ENCODE assay signal across 9 cellular contexts in the genomic region with DNA sequence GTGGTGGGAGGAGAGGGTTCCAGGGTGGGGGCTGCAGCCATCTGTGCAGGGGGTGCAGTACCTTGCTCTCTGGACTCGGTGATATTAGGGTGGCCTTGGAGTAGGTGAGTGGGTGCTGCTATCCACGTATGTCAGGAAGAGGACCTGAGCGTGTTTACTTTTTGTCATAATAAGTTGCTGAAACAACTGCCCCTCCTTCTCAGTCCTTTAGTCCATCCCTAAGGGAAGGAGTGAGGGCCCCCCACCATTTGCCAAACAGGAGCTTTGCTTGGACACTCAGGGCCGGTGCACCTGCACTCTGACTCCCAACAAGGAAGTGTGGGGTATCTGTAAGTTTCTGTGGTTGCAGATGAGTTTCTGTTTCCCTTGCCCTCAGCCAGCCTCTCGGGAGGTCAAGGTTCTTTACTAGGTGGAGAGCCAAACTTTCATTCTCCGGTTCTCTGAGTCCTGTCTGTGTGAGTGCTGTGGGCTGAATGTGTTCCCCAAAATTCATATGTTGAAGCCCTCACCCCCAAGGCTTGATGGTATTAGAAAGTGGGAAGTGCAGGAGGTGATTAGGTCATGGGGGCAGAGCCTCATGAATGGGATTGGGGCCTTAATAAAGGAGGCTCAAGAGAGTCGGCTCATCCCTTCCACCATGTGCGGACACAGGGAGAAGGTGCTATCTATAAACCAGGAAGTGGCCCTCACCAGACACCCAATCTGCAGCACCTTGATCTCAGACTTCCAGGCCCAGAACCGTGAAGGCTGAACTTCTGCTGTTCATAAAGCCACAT. TPM values are rescaled to one million over a fixed set of nuclear protein-coding genes. Genes with fewer than 3 reads are reported as not detected.
DNase-seq lines count a peak whose midpoint lies in the region; ATAC-seq, FAIRE-seq and TF ChIP-seq lines count a peak whose summit lies in the region.
"Had no signal": no experiment of that assay in that cellular context is flagged by ENCODE, and none has a peak within 500 bp of the region (broad histone marks: within the 10 kb centered on the region; RNA-seq: fewer than 3 reads in every experiment).

No MANE protein-coding gene starts in this region.

- H3K79me2 ChIP-seq in HepG2 (ENCODE audit: insufficient read depth, low read length): no peaks in the 10 kb centered on the region

- peaks cover 3 to 15% of the 10 kb centered on the region in 2 experiments; a peak in 3 of 5 replicates for H3K27me3 ChIP-seq in HepG2 (ENCODE audit: control insufficient read depth in 1 of 2, insufficient read depth in 2 of 2, low read length in 2 of 2)

- H3K27ac ChIP-seq in HepG2 (ENCODE audit: extremely low read length, insufficient read depth, low read length): no peak overlapping the region
- H3K27ac ChIP-seq: epithelial cell of prostate had no signal

- no peak for TF ChIP-seq POLR2A in HepG2 (IDR thresholded peaks at IDR 0.05; ENCODE audit: insufficient read depth in 1 of 2, low read depth in 2 of 2, low read length in 2 of 2)

- TF ChIP-seq CTCF in HepG2 (CRISPR knock-in tag; IDR thresholded peaks at IDR 0.05) (no peak), HFFc6 (IDR thresholded peaks at IDR 0.05) (no peak)

- ATAC-seq in GM18867 (IDR thresholded peaks at IDR 0.05; ENCODE audit: unreplicated experiment) (peak; percentile 99), GM21619 (IDR thresholded peaks at IDR 0.05; ENCODE audit: unreplicated experiment) (peak; percentile 98), HG03439 (IDR thresholded peaks at IDR 0.05; ENCODE audit: unreplicated experiment) (peak; percentile 94), HepG2 (peak; percentile 68)

- WGBS in HepG2 (ENCODE audit: low lambda C conversion rate): 17% methylated on average over 9 of the region's 9 CpGs

- TF ChIP-seq RAD21 in HepG2 (CRISPR knock-in tag; IDR thresholded peaks at IDR 0.05): no peak

- H3K27ac Mint-ChIP-seq in HFFc6: no peak overlapping the region

- H3K9me3 ChIP-seq in HepG2 (ENCODE audit: low read length): no peaks in the 10 kb centered on the region

- H3K4me2 ChIP-seq in HepG2 (ENCODE audit: low read depth, low read length): peak overlapping the region; percentile 78

- no peak overlapping the region for H3K4me3 Mint-ChIP-seq in HFFc6

- peaks cover 29% of the 10 kb centered on the region for H3K9me3 Mint-ChIP-seq in HFFc6

- CTCF ChIA-PET in HepG2 (lab: Yijun Ruan, JAX; ENCODE audit: low intra/inter-chr PET ratio, low total read pairs): no interaction called here

- POLR2A ChIA-PET in HepG2 (lab: Yijun Ruan, JAX): no interaction called here

- H3K4me1 ChIP-seq in HepG2 (ENCODE audit: insufficient read depth, low read length): peaks cover 24% of the 10 kb centered on the region

- H4K20me1 ChIP-seq in HepG2 (ENCODE audit: insufficient read depth, low read length): no peaks in the 10 kb centered on the region

- intact Hi-C loops in HepG2 (cut with micrococcal nuclease; ENCODE audit: unreplicated experiment): no loop called here

- peaks cover 4% of the 10 kb centered on the region; the same call in 1 of the 2 replicates for H3K36me3 Mint-ChIP-seq in HFFc6 (ENCODE audit: low read depth)

- DNase-seq in HepG2 (ENCODE audit: low spot score) (peak; percentile 19), COR-L47 (lab: John Stamatoyannopoulos, UW) (no peak), HFFc6 (no peak), HTR-8/SVneo (ENCODE audit: insufficient read length, low spot score) (no peak), NCI-H2171 treated with DMSO at 0.1 percent for 48 hours (lab: John Stamatoyannopoulos, UW) (no peak)

- H2AFZ ChIP-seq in HepG2 (ENCODE audit: low read length): no peak overlapping the region

- in situ Hi-C loops in HepG2 (cut with HindIII; ENCODE audit: extremely low pct_ligation_motif_present, low pct_unique_long_range_greater_than_20kb): no loop called here

- no TSS peak for BruUV-seq in HepG2 (replicated peaks; lab: Mats Ljungman, UMichigan)

- no peaks in the 10 kb centered on the region for H3K4me1 Mint-ChIP-seq in HFFc6 (ENCODE audit: low read depth)

- TF ChIP-seq EP300 in HepG2 (IDR thresholded peaks at IDR 0.05; ENCODE audit: low read depth in 2 of 2, low read length in 2 of 2) (no peak; a peak in 1 of 4 replicates), HepG2 (CRISPR knock-in tag; IDR thresholded peaks at IDR 0.05; ENCODE audit: borderline replicate concordance) (no peak)

- no peaks in the 10 kb centered on the region; the same call in 1 of the 2 replicates for H3K27me3 Mint-ChIP-seq in HFFc6 (ENCODE audit: insufficient read depth)

- FAIRE-seq in HepG2 (lab: Jason Lieb, UNC) (peak; percentile 32), HTR-8/SVneo (lab: Jason Lieb, UNC) (no peak)

- no peak overlapping the region; the same call in 1 of the 2 replicates for H3K9ac ChIP-seq in HepG2 (ENCODE audit: insufficient read depth, low read depth, low read length)

- H3K4me3 ChIP-seq in HepG2 (replicated peaks in 1 of 3; ENCODE audit: insufficient read depth in 1 of 3, low read depth in 2 of 3, low read length in 3 of 3): peak overlapping the region; percentile 11 to 28 (median 17)

- no peaks in the 10 kb centered on the region for H3K36me3 ChIP-seq in HepG2 (replicated peaks in 1 of 2; ENCODE audit: control insufficient read depth in 1 of 2, insufficient read depth in 2 of 2, low read length in 2 of 2)

TF ChIP-seq in HepG2, 621 proteins besides CTCF, POLR2A, EP300 and RAD21 (continues in another document):
- TF ChIP-seq ZNF17 (CRISPR knock-in tag; IDR thresholded peaks at IDR 0.05) (no peak), HMG20A (CRISPR knock-in tag; IDR thresholded peaks at IDR 0.05; ENCODE audit: borderline replicate concordance) (peak; percentile 8; the same call in 1 of the 2 replicates), ZBTB20 (CRISPR knock-in tag; IDR thresholded peaks at IDR 0.05; ENCODE audit: borderline replicate concordance, low read depth) (peak; percentile 47; the same call in 1 of the 2 replicates), ZMYM4 (CRISPR knock-in tag; IDR thresholded peaks at IDR 0.05) (0 out of 2 replicates have a peak, but pooled peaks have one; percentile 3)

RNA-seq across cellular contexts. Expression of gene CCR6, which starts 19.7 kb away (rescaled TPM):
- 4.2 and 4.5 TPM in 2 replicates for total RNA-seq in HepG2 (2016; rRNA removed; fragmentation: Illumina TruSeq; extraction: Trizol)
- total RNA-seq in HepG2 (2016; cell fraction: cytosol; rRNA removed; fragmentation: Illumina TruSeq; extraction: Trizol; ENCODE audit: low read depth): 0.10 TPM in 1 of 2 replicates, not detected in the other
- 4.0 and 4.5 TPM in 2 replicates for total RNA-seq in HepG2 (2016; cell fraction: insoluble cytoplasmic fraction; rRNA removed; fragmentation: Illumina TruSeq; extraction: Trizol)
- total RNA-seq in HepG2 (2016; cell fraction: membrane; rRNA removed; fragmentation: Illumina TruSeq; extraction: Trizol): 1.2 and 1.3 TPM in 2 replicates
- 0.56 and 1.4 TPM in 2 replicates for total RNA-seq in HepG2 (2016; cell fraction: nucleus; rRNA removed; fragmentation: Illumina TruSeq; extraction: Trizol)
- polyA plus RNA-seq in HepG2 (2011; rRNA removed): 8.7 and 11.3 TPM in 2 replicates
- polyA plus RNA-seq in HepG2 (2011; cell fraction: cytosol; rRNA removed): 11.0 and 18.6 TPM in 2 replicates
- polyA plus RNA-seq in HepG2 (2011; cell fraction: nucleus; rRNA removed): 3.2 and 3.5 TPM in 2 replicates
- 9.4 and 18.5 TPM in 2 replicates for polyA plus RNA-seq in HepG2 (2012)
- polyA plus RNA-seq in HepG2 (2016; cell fraction: cytosol; fragmentation: Illumina TruSeq; extraction: Trizol; ENCODE audit: low read depth): 0.07 and 0.20 TPM in 2 replicates
- polyA plus RNA-seq in HepG2 (2016; cell fraction: insoluble cytoplasmic fraction; fragmentation: Illumina TruSeq; extraction: Trizol; ENCODE audit: low read depth): 2.7 and 3.0 TPM in 2 replicates
- 0.43 and 0.55 TPM in 2 replicates for polyA plus RNA-seq in HepG2 (2016; cell fraction: membrane; fragmentation: Illumina TruSeq; extraction: Trizol; ENCODE audit: low read depth)
- 1.1 and 2.3 TPM in 2 replicates for polyA plus RNA-seq in HepG2 (2016; cell fraction: nucleus; fragmentation: Illumina TruSeq; extraction: Trizol; ENCODE audit: insufficient read depth, low read depth)
- 31.5 TPM in 1 of 2 replicates, not detected in the other for polyA minus RNA-seq in HepG2 (2011; rRNA and poly(A)+ RNA removed; ENCODE audit: low replicate concordance)
- polyA minus RNA-seq in HepG2 (2011; cell fraction: cytosol; rRNA and poly(A)+ RNA removed): 9.9 and 14.7 TPM in 2 replicates
- polyA minus RNA-seq in HepG2 (2011; cell fraction: nucleus; rRNA and poly(A)+ RNA removed): 0.77 and 1.4 TPM in 2 replicates
- not detected for total RNA-seq in HFFc6 (2021; fragmentation: NEBNext Ultra II Directional; extraction: Animal tissue kit (Norgen Biotek cat#: 25700))

RNA-seq across cellular contexts. Expression of gene GPR31, which starts 54.6 kb away (rescaled TPM):
- total RNA-seq in HepG2 (2016; rRNA removed; fragmentation: Illumina TruSeq; extraction: Trizol): not detected in 2 replicates
- total RNA-seq in HepG2 (2016; cell fraction: cytosol; rRNA removed; fragmentation: Illumina TruSeq; extraction: Trizol; ENCODE audit: low read depth): not detected in 2 replicates
- total RNA-seq in HepG2 (2016; cell fraction: insoluble cytoplasmic fraction; rRNA removed; fragmentation: Illumina TruSeq; extraction: Trizol): not detected in 2 replicates
- total RNA-seq in HepG2 (2016; cell fraction: membrane; rRNA removed; fragmentation: Illumina TruSeq; extraction: Trizol): not detected in 2 replicates
- total RNA-seq in HepG2 (2016; cell fraction: nucleus; rRNA removed; fragmentation: Illumina TruSeq; extraction: Trizol): not detected in 2 replicates
- not detected in 2 replicates for polyA plus RNA-seq in HepG2 (2011; rRNA removed)
- not detected in 2 replicates for polyA plus RNA-seq in HepG2 (2011; cell fraction: cytosol; rRNA removed)
- polyA plus RNA-seq in HepG2 (2011; cell fraction: nucleus; rRNA removed): not detected in 2 replicates
- polyA plus RNA-seq in HepG2 (2012): not detected in 2 replicates
- polyA plus RNA-seq in HepG2 (2016; cell fraction: cytosol; fragmentation: Illumina TruSeq; extraction: Trizol; ENCODE audit: low read depth): not detected in 2 replicates
- polyA plus RNA-seq in HepG2 (2016; cell fraction: insoluble cytoplasmic fraction; fragmentation: Illumina TruSeq; extraction: Trizol; ENCODE audit: low read depth): not detected in 2 replicates
- polyA plus RNA-seq in HepG2 (2016; cell fraction: membrane; fragmentation: Illumina TruSeq; extraction: Trizol; ENCODE audit: low read depth): not detected in 2 replicates
- not detected in 2 replicates for polyA plus RNA-seq in HepG2 (2016; cell fraction: nucleus; fragmentation: Illumina TruSeq; extraction: Trizol; ENCODE audit: insufficient read depth, low read depth)
- not detected in 2 replicates for polyA minus RNA-seq in HepG2 (2011; rRNA and poly(A)+ RNA removed; ENCODE audit: low replicate concordance)
- not detected in 2 replicates for polyA minus RNA-seq in HepG2 (2011; cell fraction: cytosol; rRNA and poly(A)+ RNA removed)
- not detected in 2 replicates for polyA minus RNA-seq in HepG2 (2011; cell fraction: nucleus; rRNA and poly(A)+ RNA removed)
- not detected for total RNA-seq in HFFc6 (2021; fragmentation: NEBNext Ultra II Directional; extraction: Animal tissue kit (Norgen Biotek cat#: 25700))
